In genomic region chrX:96685205-96686099, GRCh38 we compare ENCODE assay signal across 8 cellular contexts. TPM values are rescaled to one million over a fixed set of nuclear protein-coding genes. Genes with fewer than 3 reads are reported as not detected.
A peak's percentile ranks its signal among the peaks of the same experiment; 100 is the strongest.
DNase-seq lines count a peak whose midpoint lies in the region; ATAC-seq and TF ChIP-seq lines count a peak whose summit lies in the region.

No MANE protein-coding gene starts in this region.

- H3K36me3 ChIP-seq in WERI-Rb-1 (no peaks in the 10 kb centered on the region), colonic mucosa (no peaks in the 10 kb centered on the region)

- TF ChIP-seq CTCF in C4-2B (conservative IDR thresholded peaks at IDR 0.05) = no peak
- TF ChIP-seq CTCF in HL-60 (IDR thresholded peaks at IDR 0.05; ENCODE audit: insufficient read depth, low read length) = no peak
- no peak for TF ChIP-seq CTCF in WERI-Rb-1 (IDR thresholded peaks at IDR 0.05; ENCODE audit: low read depth, low read length)
- no peak for TF ChIP-seq CTCF in colonic mucosa (IDR thresholded peaks at IDR 0.05)
- no peak for TF ChIP-seq CTCF in lower leg skin (IDR thresholded peaks at IDR 0.05)

- H3K4me1 ChIP-seq in colonic mucosa = no peaks in the 10 kb centered on the region

- H3K27me3 ChIP-seq in HL-60 (ENCODE audit: insufficient read depth, poor library complexity, severe bottlenecking) (no peaks in the 10 kb centered on the region), WERI-Rb-1 (ENCODE audit: insufficient read depth, low read depth, severe bottlenecking) (peaks cover 23% of the 10 kb centered on the region), colonic mucosa (no peaks in the 10 kb centered on the region)

- 1 to 10% methylated on average over 17 to 26 of the region's 38 CpGs for WGBS in lower leg skin, 2 donors

- H3K4me3 ChIP-seq in HL-60 (replicated peaks; ENCODE audit: insufficient read depth, low read length) (peak overlapping the region; percentile 61), WERI-Rb-1 (ENCODE audit: low read depth, low read length) (peak overlapping the region; percentile 60), colonic mucosa (peak overlapping the region; percentile 47), lower leg skin (ENCODE audit: low read depth, poor library complexity, severe bottlenecking) (peak overlapping the region; percentile 56)

- H3K9me3 ChIP-seq in WERI-Rb-1 (ENCODE audit: severe bottlenecking) = no peaks in the 10 kb centered on the region
- no peaks in the 10 kb centered on the region for H3K9me3 ChIP-seq in colonic mucosa

- no peak for TF ChIP-seq POLR2A in lower leg skin (IDR thresholded peaks at IDR 0.05)

- peak in 1 of 2 experiments; percentile 76 for DNase-seq in HL-60 (ENCODE audit: low read depth in 1 of 2, low spot score in 1 of 2)
- peak; percentile 14 for DNase-seq in WERI-Rb-1
- peak; percentile 47 for DNase-seq in colonic mucosa
- peak in 1 of 2 donors; percentile 26 for DNase-seq in lower leg skin (ENCODE audit: low spot score in 2 of 2)
- peak; percentile 13 to 32 (median 22) for DNase-seq in stimulated activated CD4-positive, alpha-beta T cell treated with anti-CD3 and anti-CD28 coated beads, TNF-alpha, amount 100 ng/mL, for 48 hours (ENCODE audit: low read depth in 3 of 3)
- DNase-seq in epidermal melanocyte (ENCODE audit: insufficient read length, low spot score) = no peak

- H3K27ac ChIP-seq in C4-2B (peak overlapping the region; percentile 91), HL-60 (replicated peaks) (peak overlapping the region; percentile 93), WERI-Rb-1 (no peak overlapping the region), colonic mucosa (peak overlapping the region; percentile 84)

- intact Hi-C loops in colonic mucosa (cut with DNase I) (no loop called here), lower leg skin (cut with DNase I; ENCODE audit: low total_unique reads) (no loop called here)

- ATAC-seq in GM19463 (IDR thresholded peaks at IDR 0.05; ENCODE audit: unreplicated experiment) = peak; percentile 25

- peak overlapping the region; percentile 65 to 82 for H3K9ac ChIP-seq in colonic mucosa (ENCODE audit: low read depth in 2 of 2, low read length in 2 of 2)

RNA-seq across cellular contexts. Expression of gene DIAPH2, which starts 0.8 kb away (rescaled TPM):
- total RNA-seq in colonic mucosa = 10 to 100 TPM; 19.1 to 31.9 TPM
- total RNA-seq in lower leg skin = 10 to 100 TPM; 16.7 to 27.3 (median 20.3) TPM
